Comparison of ENCODE assay signal across 13 cellular contexts in the genomic region with DNA sequence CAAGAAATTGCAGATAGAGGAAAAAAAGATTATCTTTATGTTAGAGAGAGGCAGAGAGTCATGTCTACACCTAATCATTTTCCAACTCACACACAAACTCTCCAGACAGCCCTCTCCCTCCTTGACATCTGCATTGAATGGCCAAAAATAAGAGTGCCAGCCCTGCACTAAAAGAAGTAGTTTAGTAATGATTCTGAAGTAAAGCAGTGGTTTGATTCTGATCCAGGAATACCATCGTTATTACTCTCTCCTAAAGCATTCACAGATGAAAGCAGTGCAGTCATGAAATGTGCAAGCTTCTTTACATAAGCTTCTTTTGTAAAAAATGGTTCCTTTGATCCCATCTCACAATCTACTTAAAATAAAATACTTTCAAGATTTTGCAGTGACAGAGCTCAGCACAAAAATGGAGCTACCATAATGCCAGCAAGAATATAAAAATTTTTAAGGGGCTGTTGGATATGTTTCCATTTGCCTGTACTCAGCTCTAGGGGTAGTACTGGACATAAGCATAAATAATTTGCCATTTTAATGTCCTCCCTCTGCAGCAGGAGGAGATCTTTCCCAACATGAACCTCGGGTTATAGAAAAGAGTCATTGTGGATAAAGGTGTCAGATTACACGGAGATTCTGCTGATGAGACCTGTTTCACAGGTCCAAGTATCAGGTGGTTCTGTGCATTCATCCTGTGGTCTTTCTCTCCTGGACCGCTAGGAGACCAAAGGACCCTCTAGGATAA.
DNase-seq lines count a peak whose midpoint lies in the region; ATAC-seq and TF ChIP-seq lines count a peak whose summit lies in the region.
"Had no signal": no experiment of that assay in that cellular context is flagged by ENCODE, and none has a peak within 500 bp of the region (broad histone marks: within the 10 kb centered on the region; RNA-seq: fewer than 3 reads in every experiment).

No MANE protein-coding gene starts in this region.

- no peaks in the 10 kb centered on the region for H3F3A ChIP-seq in GM23338 (replicated peaks; ENCODE audit: low read depth)

- no peak overlapping the region for H3K27ac Mint-ChIP-seq in GM23338
- no peak overlapping the region for H3K27ac Mint-ChIP-seq in naive thymus-derived CD4-positive, alpha-beta T cell
- H3K27ac Mint-ChIP-seq: activated naive CD8-positive, alpha-beta T cell treated with anti-CD3 and anti-CD28 coated beads, Interleukin-2, amount 10 ng/mL, durations not matched to agents 7 days and 5 days; CD4-positive, alpha-beta memory T cell had no signal

- intact Hi-C loops in naive thymus-derived CD4-positive, alpha-beta T cell (cut with micrococcal nuclease), result no loop called here
- intact Hi-C loops in mucosa of descending colon (cut with DNase I, micrococcal nuclease), result no loop called here

- CTCF ChIA-PET in naive thymus-derived CD4-positive, alpha-beta T cell (lab: Charles Lee), result no interaction called here

- no peak overlapping the region for H2AFZ ChIP-seq in GM23338

- no peak overlapping the region for H3K27ac ChIP-seq in GM23338 (ENCODE audit: low read depth)
- no peak overlapping the region for H3K27ac ChIP-seq in RWPE2 (ENCODE audit: poor library complexity, severe bottlenecking)
- no peak overlapping the region for H3K27ac ChIP-seq in naive thymus-derived CD4-positive, alpha-beta T cell (ENCODE audit: low read depth, low read length)
- H3K27ac ChIP-seq: thyroid gland had no signal

- H3K27me3 Mint-ChIP-seq in GM23338 (ENCODE audit: insufficient read depth, low read depth, poor library complexity), result no peaks in the 10 kb centered on the region
- peaks cover 0 to 46% (median 23%) of the 10 kb centered on the region in 5 donors for H3K27me3 Mint-ChIP-seq in naive thymus-derived CD4-positive, alpha-beta T cell

- H3K36me3 ChIP-seq in GM23338 (ENCODE audit: insufficient read depth), result no peaks in the 10 kb centered on the region; the same call in 1 of the 2 replicates
- no peaks in the 10 kb centered on the region for H3K36me3 ChIP-seq in RWPE2 (ENCODE audit: low read depth)
- no peaks in the 10 kb centered on the region for H3K36me3 ChIP-seq in naive thymus-derived CD4-positive, alpha-beta T cell (ENCODE audit: control insufficient read depth in 2 of 3, insufficient read depth in 3 of 3, low read length in 3 of 3)
- no peaks in the 10 kb centered on the region for H3K36me3 ChIP-seq in mucosa of descending colon (ENCODE audit: low read depth)
- H3K36me3 ChIP-seq: sigmoid colon, thyroid gland had no signal

- H4K20me1 ChIP-seq in GM23338 (replicated peaks; ENCODE audit: insufficient read depth), result no peaks in the 10 kb centered on the region

- ATAC-seq in GM23338 (no peak; the same call in 2 of the 3 replicates), RWPE2 (ENCODE audit: low read depth) (no peak), HG03565 (IDR thresholded peaks at IDR 0.05; ENCODE audit: unreplicated experiment) (no peak), mucosa of descending colon (no peak)
- no peak for ATAC-seq in naive thymus-derived CD4-positive, alpha-beta T cell

- DNase-seq in AG08395 (ENCODE audit: low spot score) (peak; percentile 83), GM23338 (ENCODE audit: low spot score) (peak; percentile 14), RWPE2 (ENCODE audit: low spot score) (no peak), glomerular visceral epithelial cell (ENCODE audit: extremely low spot score) (peak; percentile 34), mucosa of descending colon (no peak)
- DNase-seq in naive thymus-derived CD4-positive, alpha-beta T cell, result no peak
- DNase-seq in activated CD4-positive, alpha-beta T cell treated with anti-CD3 and anti-CD28 coated beads for 4 hours, result no peak
- DNase-seq: activated CD8-positive, alpha-beta memory T cell treated with anti-CD3 and anti-CD28 coated beads for 24 hours; activated naive CD8-positive, alpha-beta T cell treated with anti-CD3 and anti-CD28 coated beads, Interleukin-2, amount 10 ng/mL, durations not matched to agents 7 days and 5 days; CD4-positive, alpha-beta memory T cell; sigmoid colon; thyroid gland had no signal

- H3K4me3 ChIP-seq in GM23338 (no peak overlapping the region), RWPE2 (ENCODE audit: severe bottlenecking) (no peak overlapping the region), mucosa of descending colon (no peak overlapping the region)
- no peak overlapping the region for H3K4me3 ChIP-seq in naive thymus-derived CD4-positive, alpha-beta T cell (ENCODE audit: low read length)
- H3K4me3 ChIP-seq: sigmoid colon, thyroid gland had no signal

- H3K4me2 ChIP-seq in GM23338, result no peak overlapping the region

- TF ChIP-seq CTCF in GM23338 (conservative IDR thresholded peaks at IDR 0.05; ENCODE audit: low read depth in 2 of 2), result no peak
- peak; percentile 4 for TF ChIP-seq CTCF in RWPE2 (IDR thresholded peaks at IDR 0.05; ENCODE audit: poor library complexity, severe bottlenecking)
- TF ChIP-seq CTCF in mucosa of descending colon (IDR thresholded peaks at IDR 0.05), result no peak

- H3K9me3 ChIP-seq in RWPE2 (ENCODE audit: severe bottlenecking), result no peaks in the 10 kb centered on the region
- no peaks in the 10 kb centered on the region for H3K9me3 ChIP-seq in naive thymus-derived CD4-positive, alpha-beta T cell (ENCODE audit: control insufficient read depth in 2 of 3, low read length in 3 of 3)
- H3K9me3 ChIP-seq in mucosa of descending colon, result peaks cover 9% of the 10 kb centered on the region
- H3K9me3 ChIP-seq: thyroid gland had no signal

- H3K4me1 Mint-ChIP-seq in GM23338, result peaks cover 5% of the 10 kb centered on the region; the same call in 1 of the 3 replicates
- no peaks in the 10 kb centered on the region for H3K4me1 Mint-ChIP-seq in naive thymus-derived CD4-positive, alpha-beta T cell
- H3K4me1 Mint-ChIP-seq: activated naive CD8-positive, alpha-beta T cell treated with anti-CD3 and anti-CD28 coated beads, Interleukin-2, amount 10 ng/mL, durations not matched to agents 7 days and 5 days; CD4-positive, alpha-beta memory T cell had no signal

- no peaks in the 10 kb centered on the region for H3K4me1 ChIP-seq in GM23338 (ENCODE audit: insufficient read depth)
- H3K4me1 ChIP-seq in RWPE2 (ENCODE audit: insufficient read depth, poor library complexity, severe bottlenecking), result no peaks in the 10 kb centered on the region
- no peaks in the 10 kb centered on the region for H3K4me1 ChIP-seq in naive thymus-derived CD4-positive, alpha-beta T cell (ENCODE audit: control insufficient read depth in 2 of 2, insufficient read depth in 2 of 2, low read length in 2 of 2)
- no peaks in the 10 kb centered on the region for H3K4me1 ChIP-seq in mucosa of descending colon (ENCODE audit: low read depth)
- H3K4me1 ChIP-seq: thyroid gland had no signal

- peaks cover 1% of the 10 kb centered on the region; the same call in 1 of the 2 replicates for H3K9me2 ChIP-seq in GM23338 (ENCODE audit: insufficient read depth)

- H3K79me2 ChIP-seq in GM23338 (replicated peaks; ENCODE audit: insufficient read depth), result no peaks in the 10 kb centered on the region

- peaks cover 28% of the 10 kb centered on the region for H3K9me3 Mint-ChIP-seq in GM23338
- peaks cover 0 to 26% (median 6%) of the 10 kb centered on the region in 11 donors for H3K9me3 Mint-ChIP-seq in naive thymus-derived CD4-positive, alpha-beta T cell

- no peak overlapping the region for H3K4me3 Mint-ChIP-seq in GM23338
- H3K4me3 Mint-ChIP-seq in naive thymus-derived CD4-positive, alpha-beta T cell, result no peak overlapping the region
- H3K4me3 Mint-ChIP-seq: activated naive CD8-positive, alpha-beta T cell treated with anti-CD3 and anti-CD28 coated beads, Interleukin-2, amount 10 ng/mL, durations not matched to agents 7 days and 5 days; CD4-positive, alpha-beta memory T cell had no signal

- POLR2A ChIA-PET in naive thymus-derived CD4-positive, alpha-beta T cell (lab: Charles Lee), result interaction anchor here (0.6 kb wide), 1 partner anchor 256 kb away, joined by 3 read pairs; no protein-coding TSS in a partner anchor

- H3K27me3 ChIP-seq in GM23338 (ENCODE audit: insufficient read depth) (no peaks in the 10 kb centered on the region), RWPE2 (ENCODE audit: insufficient read depth, poor library complexity, severe bottlenecking) (no peaks in the 10 kb centered on the region)
- H3K27me3 ChIP-seq in naive thymus-derived CD4-positive, alpha-beta T cell (ENCODE audit: control insufficient read depth in 2 of 2, insufficient read depth in 2 of 2, low read length in 2 of 2), result no peaks in the 10 kb centered on the region
- H3K27me3 ChIP-seq: sigmoid colon, thyroid gland had no signal

- peaks cover 22% of the 10 kb centered on the region; the same call in 2 of the 3 replicates for H3K36me3 Mint-ChIP-seq in GM23338 (ENCODE audit: low read depth)
- H3K36me3 Mint-ChIP-seq in naive thymus-derived CD4-positive, alpha-beta T cell, result peaks cover 0 to 5% (median 0%) of the 10 kb centered on the region in 5 donors
- H3K36me3 Mint-ChIP-seq: activated naive CD8-positive, alpha-beta T cell treated with anti-CD3 and anti-CD28 coated beads, Interleukin-2, amount 10 ng/mL, durations not matched to agents 7 days and 5 days; CD4-positive, alpha-beta memory T cell had no signal

TF ChIP-seq in GM23338, 12 proteins besides CTCF, POLR2A, EP300 and RAD21 (continues in another document):
- TF ChIP-seq EZH2phosphoT487 (IDR thresholded peaks at IDR 0.05; ENCODE audit: unreplicated experiment) (no peak), NANOG (IDR thresholded peaks at IDR 0.05; ENCODE audit: borderline replicate concordance) (no peak), POLR2AphosphoS5 (IDR thresholded peaks at IDR 0.05; ENCODE audit: low read depth) (no peak), ZNF114 (CRISPR knock-in tag; IDR thresholded peaks at IDR 0.05) (no peak), CREB1 (CRISPR knock-in tag; IDR thresholded peaks at IDR 0.05; ENCODE audit: low read depth) (no peak), ZNF331 (CRISPR knock-in tag; IDR thresholded peaks at IDR 0.05; ENCODE audit: low read depth) (no peak)

Comparison
In these comparisons a context has a peak if more than half of its experiments do, and no peak if none do; other contexts are left out.
1. DNase-seq: peak in AG08395 (single experiment), GM23338 (single experiment) and glomerular visceral epithelial cell (single experiment); none in RWPE2 (single experiment), naive thymus-derived CD4-positive, alpha-beta T cell (0 of 9), mucosa of descending colon (0 of 3) and activated CD4-positive, alpha-beta T cell treated with anti-CD3 and anti-CD28 coated beads for 4 hours (0 of 2).